Comparison of ENCODE assay signal across 10 cellular contexts in genomic region chr14:94392510-94392935, GRCh38. TPM values are rescaled to one million over a fixed set of nuclear protein-coding genes. Genes with fewer than 3 reads are reported as not detected.
DNase-seq lines count a peak whose midpoint lies in the region; ATAC-seq and TF ChIP-seq lines count a peak whose summit lies in the region.
"Had no signal": no experiment of that assay in that cellular context is flagged by ENCODE, and none has a peak within 500 bp of the region (broad histone marks: within the 10 kb centered on the region; RNA-seq: fewer than 3 reads in every experiment).

No MANE protein-coding gene starts in this region.

- peak overlapping the region; percentile 6 to 58 for H3K4me3 Mint-ChIP-seq in activated T-cell treated with anti-CD3 and anti-CD28 coated beads, Interleukin-2, amount 50 U/mL, for 72 hours

- no peak for TF ChIP-seq CTCF in AG04449 (IDR thresholded peaks at IDR 0.05; ENCODE audit: insufficient read depth, low read length, missing control alignments)
- no peak for TF ChIP-seq CTCF in omental fat pad (IDR thresholded peaks at IDR 0.05)

- CTCF ChIA-PET in AG04449 (lab: Yijun Ruan, JAX) = interaction anchor here (0.9 to 1.6 kb wide), 3 partner anchors 17 to 93 kb away, joined by 3 read pairs; no protein-coding TSS in a partner anchor

- H3K4me1 Mint-ChIP-seq in activated T-cell treated with anti-CD3 and anti-CD28 coated beads, Interleukin-2, amount 50 U/mL, for 72 hours (ENCODE audit: low read depth) = peaks cover 48% of the 10 kb centered on the region

- H3K9me3 Mint-ChIP-seq in activated T-cell treated with anti-CD3 and anti-CD28 coated beads, Interleukin-2, amount 50 U/mL, for 72 hours = peaks cover 2 to 6% of the 10 kb centered on the region in 2 donors

- POLR2A ChIA-PET in AG04449 (lab: Yijun Ruan, JAX) = no interaction called here

- peak overlapping the region; percentile 76 for H3K27ac Mint-ChIP-seq in activated T-cell treated with anti-CD3 and anti-CD28 coated beads, Interleukin-2, amount 50 U/mL, for 72 hours

- ATAC-seq in HG02588 (IDR thresholded peaks at IDR 0.05; ENCODE audit: unreplicated experiment) (peak; percentile 50), GM18870 (IDR thresholded peaks at IDR 0.05; ENCODE audit: unreplicated experiment) (no peak), omental fat pad (ENCODE audit: low FRiP score) (no peak)
- ATAC-seq in activated T-cell treated with anti-CD3 and anti-CD28 coated beads, Interleukin-2, amount 50 U/mL, for 72 hours (replicated peaks in 1 of 2) = peak; percentile 71 to 80

- peaks cover 19% of the 10 kb centered on the region for H3K27me3 Mint-ChIP-seq in activated T-cell treated with anti-CD3 and anti-CD28 coated beads, Interleukin-2, amount 50 U/mL, for 72 hours (ENCODE audit: low read depth)

- H3K4me3 ChIP-seq in AG04449 (ENCODE audit: low read depth, low read length) = no peak overlapping the region
- H3K4me3 ChIP-seq: SK-N-MC, tibial nerve had no signal

- DNase-seq in AG04449 (ENCODE audit: low read depth, low spot score) (peak; percentile 37), islet precursor cell (peak; percentile 76), AG08396 (ENCODE audit: low spot score) (no peak), SW 1271 (lab: John Stamatoyannopoulos, UW) (no peak), omental fat pad (ENCODE audit: low spot score) (no peak)
- DNase-seq in activated T-cell treated with anti-CD3 and anti-CD28 coated beads, Interleukin-2, amount 50 U/mL, for 72 hours = peak; percentile 61 to 65

- peaks cover 0 to 2% of the 10 kb centered on the region in 2 donors for H3K36me3 Mint-ChIP-seq in activated T-cell treated with anti-CD3 and anti-CD28 coated beads, Interleukin-2, amount 50 U/mL, for 72 hours (ENCODE audit: insufficient read depth in 2 of 2)

RNA-seq across cellular contexts. Expression of gene SERPINA1, which starts 4.1 kb away (rescaled TPM):
- 10 to 100 TPM; 20.3 to 68.9 TPM for total RNA-seq in activated T-cell treated with anti-CD3 and anti-CD28 coated beads, Interleukin-2, amount 50 U/mL, for 72 hours
- total RNA-seq in omental fat pad = 10 to 100 TPM in 3 of 4 donors, 1 to 10 TPM in 1; 2.8 to 92.4 (median 13.2) TPM

RNA-seq across cellular contexts. Expression of gene SERPINA2, which starts 26.0 kb away (rescaled TPM):
- total RNA-seq in activated T-cell treated with anti-CD3 and anti-CD28 coated beads, Interleukin-2, amount 50 U/mL, for 72 hours = not detected
- total RNA-seq in omental fat pad = not detected
- total RNA-seq: tibial nerve had no signal

Comparison
In these comparisons a context has a peak if more than half of its experiments do, and no peak if none do; other contexts are left out.
1. DNase-seq: peak in AG04449 (single experiment), activated T-cell treated with anti-CD3 and anti-CD28 coated beads, Interleukin-2, amount 50 U/mL, for 72 hours (2 of 2) and islet precursor cell (single experiment); none in AG08396 (single experiment), SW 1271 (0 of 2) and omental fat pad (single experiment).
2. ATAC-seq: peak in HG02588 (single experiment) and activated T-cell treated with anti-CD3 and anti-CD28 coated beads, Interleukin-2, amount 50 U/mL, for 72 hours (2 of 2); none in GM18870 (single experiment) and omental fat pad (single experiment).